11 cellular contexts compared by ENCODE assay signal in the genomic region with DNA sequence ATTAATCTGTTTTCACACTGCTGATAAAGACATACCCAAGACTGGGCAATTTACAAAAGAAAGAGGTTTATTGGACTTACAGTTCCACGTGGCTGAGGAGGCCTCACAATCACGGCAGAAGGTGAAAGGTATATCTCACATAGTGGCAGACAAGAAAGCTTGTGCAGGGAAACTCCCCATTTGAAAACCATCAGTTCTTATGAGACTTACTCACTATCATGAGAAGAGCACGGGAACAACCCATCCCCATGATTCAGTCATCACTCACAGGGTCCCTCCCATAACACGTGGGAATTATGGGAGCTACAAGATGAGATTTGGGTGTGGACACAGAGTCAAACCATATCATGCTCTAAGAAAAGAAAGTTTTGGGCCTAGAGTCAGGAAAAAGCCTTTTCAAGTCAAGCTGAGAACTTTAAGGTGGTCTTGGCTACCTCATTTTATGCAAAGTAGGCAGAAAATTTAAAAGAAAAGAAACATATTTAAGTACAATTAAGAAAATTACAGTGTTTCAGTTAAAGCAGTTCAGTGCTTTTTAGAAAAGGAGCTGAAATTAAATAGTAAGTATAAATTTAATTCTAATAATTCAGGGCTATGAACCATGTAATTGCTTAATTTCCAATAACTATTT. TPM values are rescaled to one million over a fixed set of nuclear protein-coding genes. Genes with fewer than 3 reads are reported as not detected.
DNase-seq lines count a peak whose midpoint lies in the region; ATAC-seq and TF ChIP-seq lines count a peak whose summit lies in the region.
"Had no signal": no experiment of that assay in that cellular context is flagged by ENCODE, and none has a peak within 500 bp of the region (broad histone marks: within the 10 kb centered on the region; RNA-seq: fewer than 3 reads in every experiment).

No MANE protein-coding gene starts in this region.

- TF ChIP-seq CTCF in chondrocyte (IDR thresholded peaks at IDR 0.05) (no peak), osteocyte (IDR thresholded peaks at IDR 0.05) (no peak)

- ATAC-seq in HG02798 (IDR thresholded peaks at IDR 0.05; ENCODE audit: poor library complexity, unreplicated experiment): no peak
- ATAC-seq: psoas muscle had no signal

- H3K27ac Mint-ChIP-seq in chondrocyte (ENCODE audit: unreplicated experiment) (peak overlapping the region; percentile 74), osteocyte (ENCODE audit: unreplicated experiment) (peak overlapping the region; percentile 49)

- H3K27me3 Mint-ChIP-seq in chondrocyte (ENCODE audit: low read depth) (peaks cover 3% of the 10 kb centered on the region), osteocyte (ENCODE audit: unreplicated experiment) (peaks cover 7% of the 10 kb centered on the region)

- H3K4me1 Mint-ChIP-seq in chondrocyte (ENCODE audit: low read depth) (peaks cover 22% of the 10 kb centered on the region), osteocyte (ENCODE audit: unreplicated experiment) (peaks cover 19% of the 10 kb centered on the region)

- H3K36me3 Mint-ChIP-seq in chondrocyte (ENCODE audit: low read depth) (no peaks in the 10 kb centered on the region), osteocyte (ENCODE audit: unreplicated experiment) (no peaks in the 10 kb centered on the region)

- H3K9me3 Mint-ChIP-seq in chondrocyte (ENCODE audit: low read depth) (no peaks in the 10 kb centered on the region), osteocyte (ENCODE audit: unreplicated experiment) (no peaks in the 10 kb centered on the region)

- peak; percentile 56 for DNase-seq in Daoy (ENCODE audit: low read depth)
- peak; percentile 58 for DNase-seq in M059J (ENCODE audit: low read depth)
- DNase-seq in chondrocyte (ENCODE audit: low spot score): no peak
- DNase-seq in osteocyte (ENCODE audit: extremely low spot score, unreplicated experiment): no peak
- DNase-seq in retina: no peak
- no peak for DNase-seq in NCI-H2107 (lab: John Stamatoyannopoulos, UW)
- no peak for DNase-seq in NK-92 (lab: John Stamatoyannopoulos, UW; ENCODE audit: unreplicated experiment)
- DNase-seq: NCI-H1417 treated with DMSO at 0.1 percent for 48 hours, psoas muscle had no signal

- H3K4me3 Mint-ChIP-seq in chondrocyte (ENCODE audit: unreplicated experiment): peak overlapping the region; percentile 84
- no peak overlapping the region for H3K4me3 Mint-ChIP-seq in osteocyte (ENCODE audit: unreplicated experiment)

RNA-seq across cellular contexts. Expression of gene CRYM, which starts 24.9 kb away (rescaled TPM):
- not detected in 2 replicates for total RNA-seq in Daoy (2014; rRNA removed; shearing (Covaris generic))
- total RNA-seq in M059J (2014; rRNA removed; shearing (Covaris generic)): not detected in 2 replicates
- not detected in 3 replicates for total RNA-seq in chondrocyte
- total RNA-seq in osteocyte: not detected in 2 replicates
- total RNA-seq: T-helper 2 cell treated with Interferon-gamma antibody and Interleukin-4, amounts not matched to agents 100 ng/mL and 5 ng/mL, for 36 hours had no signal

Comparison
In these comparisons a context has a peak if more than half of its experiments do, and no peak if none do; other contexts are left out.
1. DNase-seq: peak in Daoy (single experiment) and M059J (single experiment); none in chondrocyte (single experiment), osteocyte (single experiment), retina (single experiment), NCI-H2107 (single experiment) and NK-92 (single experiment).